Comparison of ENCODE assay signal across 13 cellular contexts in genomic region chr2:20072436-20073158, GRCh38. TPM values are rescaled to one million over a fixed set of nuclear protein-coding genes. Genes with fewer than 3 reads are reported as not detected.
A peak's percentile ranks its signal among the peaks of the same experiment; 100 is the strongest.
DNase-seq lines count a peak whose midpoint lies in the region; ATAC-seq, FAIRE-seq and TF ChIP-seq lines count a peak whose summit lies in the region.
"Had no signal": no experiment of that assay in that cellular context is flagged by ENCODE, and none has a peak within 500 bp of the region (broad histone marks: within the 10 kb centered on the region; RNA-seq: fewer than 3 reads in every experiment).

No MANE protein-coding gene starts in this region.

- H3K4me3 ChIP-seq in K562 (no peak overlapping the region), hepatocyte (no peak overlapping the region), sigmoid colon (no peak overlapping the region)

- BruUV-seq in Calu3 (replicated peaks; lab: Mats Ljungman, UMichigan) (no TSS peak), K562 (replicated peaks; lab: Mats Ljungman, UMichigan) (no TSS peak)

- TF ChIP-seq CTCF in Calu3 (IDR thresholded peaks at IDR 0.05; ENCODE audit: unreplicated experiment): no peak
- no peak for TF ChIP-seq CTCF in K562 (IDR thresholded peaks at IDR 0.05 in 2 of 3, conservative IDR thresholded peaks at IDR 0.05 in 1 of 3; ENCODE audit: insufficient read depth in 2 of 3, low read depth in 1 of 3, low read length in 3 of 3)
- no peak for TF ChIP-seq CTCF in hepatocyte (IDR thresholded peaks at IDR 0.05; ENCODE audit: poor library complexity)
- TF ChIP-seq CTCF in sigmoid colon (IDR thresholded peaks at IDR 0.05): no peak

- H3K4me1 Mint-ChIP-seq in Calu3 (ENCODE audit: low read depth, unreplicated experiment): peaks cover 18% of the 10 kb centered on the region
- no peaks in the 10 kb centered on the region for H3K4me1 Mint-ChIP-seq in activated naive CD4-positive, alpha-beta T cell treated with anti-CD3 and anti-CD28 coated beads, Interleukin-2, amount 10 ng/mL, durations not matched to agents 7 days and 5 days
- H3K4me1 Mint-ChIP-seq: CD14-positive monocyte had no signal

- CTCF ChIA-PET in Calu3 (lab: Charles Lee) (interaction anchor here (0.9 kb wide), 1 partner anchor 510 kb away, joined by 4 read pairs; no protein-coding TSS in a partner anchor), K562 (lab: Yijun Ruan, JAX; ENCODE audit: low intra/inter-chr PET ratio) (no interaction called here)
- CTCF ChIA-PET in activated naive CD4-positive, alpha-beta T cell treated with anti-CD3 and anti-CD28 coated beads, Interleukin-2, amount 10 ng/mL, durations not matched to agents 7 days and 5 days (lab: Charles Lee): no interaction called here

- peak overlapping the region; percentile 8 for H3K4me3 Mint-ChIP-seq in Calu3 (ENCODE audit: low read depth, unreplicated experiment)
- no peak overlapping the region for H3K4me3 Mint-ChIP-seq in activated naive CD4-positive, alpha-beta T cell treated with anti-CD3 and anti-CD28 coated beads, Interleukin-2, amount 10 ng/mL, durations not matched to agents 7 days and 5 days
- H3K4me3 Mint-ChIP-seq: CD14-positive monocyte had no signal

- H3K79me2 ChIP-seq in K562 (ENCODE audit: control insufficient read depth, insufficient read depth, low read length) (no peaks in the 10 kb centered on the region), hepatocyte (no peaks in the 10 kb centered on the region)

- H2AFZ ChIP-seq in K562 (ENCODE audit: low read depth, low read length) (peak overlapping the region; percentile 76), hepatocyte (peak overlapping the region; percentile 22)

- POLR2A ChIA-PET in K562 (lab: Yijun Ruan, JAX): interaction anchor here (0.6 to 1.2 kb wide), 3 partner anchors 9 to 30 kb away, joined by 3 read pairs; no protein-coding TSS in a partner anchor

- H3K27me3 ChIP-seq in K562 (ENCODE audit: control insufficient read depth in 2 of 2, insufficient read depth in 2 of 2, low read length in 2 of 2): no peaks in the 10 kb centered on the region
- H3K27me3 ChIP-seq in hepatocyte: no peaks in the 10 kb centered on the region
- H3K27me3 ChIP-seq in sigmoid colon: no peaks in the 10 kb centered on the region

- H4K20me1 ChIP-seq in K562 (replicated peaks; ENCODE audit: control insufficient read depth, insufficient read depth, low read length) (no peaks in the 10 kb centered on the region), hepatocyte (ENCODE audit: insufficient read depth, poor library complexity, severe bottlenecking) (no peaks in the 10 kb centered on the region)

- ATAC-seq in K562: no peak
- ATAC-seq in GM18907 (IDR thresholded peaks at IDR 0.05; ENCODE audit: unreplicated experiment): no peak

- H3K27ac ChIP-seq in K562 (ENCODE audit: extremely low read depth, low read depth, low read length) (no peak overlapping the region), hepatocyte (peak overlapping the region; percentile 95), sigmoid colon (peak overlapping the region; percentile 69 to 84 (median 80))

- H3K27ac Mint-ChIP-seq in Calu3 (ENCODE audit: unreplicated experiment): peak overlapping the region; percentile 19
- no peak overlapping the region for H3K27ac Mint-ChIP-seq in activated naive CD4-positive, alpha-beta T cell treated with anti-CD3 and anti-CD28 coated beads, Interleukin-2, amount 10 ng/mL, durations not matched to agents 7 days and 5 days

- H3K9me2 ChIP-seq in hepatocyte (replicated peaks; ENCODE audit: insufficient read depth): no peaks in the 10 kb centered on the region

- no peaks in the 10 kb centered on the region for H3K9me1 ChIP-seq in K562 (ENCODE audit: control insufficient read depth, insufficient read depth, low read length)

- no peak for TF ChIP-seq EP300 in K562 (IDR thresholded peaks at IDR 0.05; ENCODE audit: low read length)
- TF ChIP-seq EP300 in sigmoid colon (IDR thresholded peaks at IDR 0.05): no peak

- H3K4me1 ChIP-seq in K562 (replicated peaks in 1 of 2; ENCODE audit: control insufficient read depth in 2 of 2, insufficient read depth in 2 of 2, low read length in 2 of 2) (peaks cover 2 to 4% of the 10 kb centered on the region in 2 experiments; a peak in 2 of 5 replicates), hepatocyte (ENCODE audit: insufficient read depth) (peaks cover 33% of the 10 kb centered on the region), sigmoid colon (peaks cover 0 to 42% (median 34%) of the 10 kb centered on the region in 4 donors)

- no peak for TF ChIP-seq RAD21 in K562 (CRISPR knock-in tag; conservative IDR thresholded peaks at IDR 0.05 in 1 of 2, IDR thresholded peaks at IDR 0.05 in 1 of 2)

- in situ Hi-C loops in K562 (cut with MboI): no loop called here

- no peak for FAIRE-seq in K562 (lab: Jason Lieb, UNC)
- FAIRE-seq: bronchial epithelial cell, urothelium cell line had no signal

- DNase-seq in Calu3 (no peak), K562 (ENCODE audit: extremely low read depth in 1 of 4, low spot score in 3 of 4) (no peak), hepatocyte (ENCODE audit: low spot score) (no peak), sigmoid colon (no peak), ecto neural progenitor cell (ENCODE audit: low spot score) (no peak), cerebellum (ENCODE audit: low spot score) (no peak)
- no peak for DNase-seq in activated naive CD4-positive, alpha-beta T cell treated with anti-CD3 and anti-CD28 coated beads, Interleukin-2, amount 10 ng/mL, durations not matched to agents 7 days and 5 days
- DNase-seq: NCI-H526, T-helper 2 cell had no signal

- no peak for TF ChIP-seq POLR2A in K562 (conservative IDR thresholded peaks at IDR 0.05)
- no peak for TF ChIP-seq POLR2A in sigmoid colon (IDR thresholded peaks at IDR 0.05)

- H3K9ac ChIP-seq in K562 (ENCODE audit: insufficient read depth in 1 of 2, low read depth in 2 of 2, low read length in 2 of 2): no peak overlapping the region

- H3K36me3 ChIP-seq in K562 (ENCODE audit: control insufficient read depth, insufficient read depth, low read length): no peaks in the 10 kb centered on the region
- no peaks in the 10 kb centered on the region for H3K36me3 ChIP-seq in hepatocyte (replicated peaks; ENCODE audit: insufficient read depth, low read depth)
- no peaks in the 10 kb centered on the region for H3K36me3 ChIP-seq in sigmoid colon

- WGBS in K562 (ENCODE audit: insufficient coverage, low coverage, missing lambda C conversion rate): 71% methylated on average over 7 of the region's 7 CpGs
- 79% methylated on average over 7 of the region's 7 CpGs for WGBS in hepatocyte (ENCODE audit: low lambda C conversion rate, missing lambda C conversion rate)
- 90% methylated on average over 7 of the region's 7 CpGs for WGBS in sigmoid colon, 2 donors

- peaks cover 4% of the 10 kb centered on the region for H3K36me3 Mint-ChIP-seq in Calu3 (ENCODE audit: insufficient read depth, unreplicated experiment)
- H3K36me3 Mint-ChIP-seq in activated naive CD4-positive, alpha-beta T cell treated with anti-CD3 and anti-CD28 coated beads, Interleukin-2, amount 10 ng/mL, durations not matched to agents 7 days and 5 days: no peaks in the 10 kb centered on the region
- H3K36me3 Mint-ChIP-seq: CD14-positive monocyte had no signal

- H3K4me2 ChIP-seq in K562 (ENCODE audit: insufficient read depth, low read length) (no peak overlapping the region), hepatocyte (peak overlapping the region; percentile 68)

- intact Hi-C loops in Calu3 (cut with micrococcal nuclease; ENCODE audit: unreplicated experiment): no loop called here
- intact Hi-C loops in K562 (cut with micrococcal nuclease): no loop called here
- intact Hi-C loops in sigmoid colon (cut with DNase I): no loop called here

- no peaks in the 10 kb centered on the region for H3K9me3 ChIP-seq in K562 (replicated peaks; ENCODE audit: control insufficient read depth, insufficient read depth, low read depth, low read length)
- no peaks in the 10 kb centered on the region for H3K9me3 ChIP-seq in hepatocyte (ENCODE audit: low read depth)
- H3K9me3 ChIP-seq in sigmoid colon: no peaks in the 10 kb centered on the region

- H3K27me3 Mint-ChIP-seq in Calu3 (ENCODE audit: unreplicated experiment): no peaks in the 10 kb centered on the region
- H3K27me3 Mint-ChIP-seq in activated naive CD4-positive, alpha-beta T cell treated with anti-CD3 and anti-CD28 coated beads, Interleukin-2, amount 10 ng/mL, durations not matched to agents 7 days and 5 days: peaks cover 34% of the 10 kb centered on the region

- no peaks in the 10 kb centered on the region for H3K9me3 Mint-ChIP-seq in Calu3 (ENCODE audit: low read depth, unreplicated experiment)
- no peaks in the 10 kb centered on the region for H3K9me3 Mint-ChIP-seq in activated naive CD4-positive, alpha-beta T cell treated with anti-CD3 and anti-CD28 coated beads, Interleukin-2, amount 10 ng/mL, durations not matched to agents 7 days and 5 days

TF ChIP-seq in K562, 482 proteins besides CTCF, POLR2A, EP300 and RAD21 (continues in another document):
- no peak for TF ChIP-seq PRMT5 (CRISPR knock-in tag; IDR thresholded peaks at IDR 0.05)
- TF ChIP-seq CEBPG (CRISPR knock-in tag; IDR thresholded peaks at IDR 0.05): no peak
- no peak for TF ChIP-seq CEBPG (tag; conservative IDR thresholded peaks at IDR 0.05 in 1 of 2, IDR thresholded peaks at IDR 0.05 in 1 of 2)
- TF ChIP-seq ZNF79 (CRISPR knock-in tag; IDR thresholded peaks at IDR 0.05; ENCODE audit: low read depth): no peak

RNA-seq across cellular contexts. Expression of gene LAPTM4A, which starts 21.2 kb away (rescaled TPM):
- total RNA-seq in Calu3 (2022) (129 and 131 TPM in 2 replicates), K562 (2014; rRNA removed) (13.4 and 18.7 TPM in 2 replicates), K562 (2014; rRNA removed; fragmentation: Illumina TruSeq; extraction: Trizol) (23.2 and 31.2 TPM in 2 replicates), K562 (2015; rRNA removed; fragmentation: Illumina TruSeq; extraction: Trizol) (31.0 and 31.3 TPM in 2 replicates), K562 (2021) (45.1 and 46.0 TPM in 2 replicates), hepatocyte (255 and 338 TPM in 2 replicates), sigmoid colon (100 to 1,000 TPM; 181 to 246 (median 227) TPM), cerebellum (71.8 TPM)
- total RNA-seq in K562 (2011; cell fraction: chromatin; rRNA removed; ENCODE audit: low replicate concordance): 58.1 and 78.2 TPM in 2 replicates
- 57.9 and 60.0 TPM in 2 replicates for total RNA-seq in K562 (2011; cell fraction: nucleolus; rRNA removed)
- 87.9 and 89.5 TPM in 2 replicates for total RNA-seq in K562 (2011; cell fraction: nucleoplasm; rRNA removed)
- polyA plus RNA-seq in K562 (2011; rRNA removed) (139 and 167 TPM in 2 replicates), K562 (2014; fragmentation: Illumina TruSeq; extraction: Trizol) (53.9 and 64.5 TPM in 2 replicates), K562 (2014; fragmentation: Nextera tagmentation; extraction: Ambion mirVana) (100 to 1,000 TPM; 141 to 157 TPM), K562 (2014; rRNA removed) (50.1 and 64.3 TPM in 2 replicates), hepatocyte (455 and 484 TPM in 2 replicates), sigmoid colon (100 to 1,000 TPM in 1 of 3 donors, 10 to 100 TPM in 2; 59.2 to 192 (median 62.5) TPM)
- polyA plus RNA-seq in K562 (2011; cell fraction: cytosol; rRNA removed): 50.0 and 148 TPM in 2 replicates
- 31.2 and 52.6 TPM in 2 replicates for polyA plus RNA-seq in K562 (2011; cell fraction: nucleus; rRNA removed)
- 55.6 and 56.3 TPM in 2 replicates for polyA plus RNA-seq in K562 (2012)
- 76.5 and 97.3 TPM in 2 replicates for polyA minus RNA-seq in K562 (2011; rRNA and poly(A)+ RNA removed)
- polyA minus RNA-seq in K562 (2011; cell fraction: cytosol; rRNA and poly(A)+ RNA removed): 21.9 and 33.3 TPM in 2 replicates
- polyA minus RNA-seq in K562 (2011; cell fraction: nucleus; rRNA and poly(A)+ RNA removed): 15.9 and 29.5 TPM in 2 replicates
